9 cellular contexts compared by ENCODE assay signal in the genomic region with DNA sequence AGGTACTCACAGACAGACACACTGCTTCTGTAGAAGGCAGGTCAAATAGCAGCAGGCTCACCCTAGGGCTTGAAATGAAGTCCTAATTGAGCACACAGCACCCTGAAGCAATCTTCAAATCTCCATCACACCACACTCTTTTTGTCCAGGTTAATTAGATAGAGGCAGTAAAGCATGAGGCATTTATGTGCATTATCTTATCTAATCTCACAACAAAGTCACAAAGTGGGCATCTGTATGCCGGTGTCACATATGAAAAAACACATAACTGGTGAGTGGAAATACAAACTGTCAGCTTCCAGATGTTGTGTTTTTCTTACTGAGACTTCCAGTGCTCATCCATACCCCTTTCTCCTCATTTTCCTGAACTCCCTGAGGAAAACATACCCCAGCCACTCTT.
"Had no signal": no experiment of that assay in that cellular context is flagged by ENCODE, and none has a peak within 500 bp of the region (broad histone marks: within the 10 kb centered on the region; RNA-seq: fewer than 3 reads in every experiment).

No MANE protein-coding gene starts in this region.

- H3K4me3 ChIP-seq: GM23248, HAP-1, K562 had no signal

- ATAC-seq: HCT116, K562 had no signal

- DNase-seq: GM23248, GOT3, H7, HFFc6, IMR-90, KG1 had no signal
